16 cellular contexts compared by ENCODE assay signal in genomic region chr1:219794085-219794743, GRCh38.
DNase-seq lines count a peak whose midpoint lies in the region; ATAC-seq and TF ChIP-seq lines count a peak whose summit lies in the region.
"Had no signal": no experiment of that assay in that cellular context is flagged by ENCODE, and none has a peak within 500 bp of the region (broad histone marks: within the 10 kb centered on the region; RNA-seq: fewer than 3 reads in every experiment).

No MANE protein-coding gene starts in this region.

- intact Hi-C loops in activated T-helper 1 cell treated with anti-CD3 and anti-CD28 coated beads, Interleukin-12 subunit alpha, Interleukin-12 subunit beta, Interleukin-2, Interleukin-4 antibody, amounts not matched to agents 30 ng/mL and 10 ng/mL and 1 ng/mL, durations not matched to agents 14 hours and 24 hours and 36 hours (cut with micrococcal nuclease) = no loop called here

- DNase-seq in OCI-M1 (lab: John Stamatoyannopoulos, UW) (peak; percentile 83), HEK293T (ENCODE audit: extremely low spot score) (no peak), HFFc6 (no peak)
- DNase-seq in activated T-helper 1 cell treated with anti-CD3 and anti-CD28 coated beads, Interleukin-12 subunit alpha, Interleukin-12 subunit beta, Interleukin-2, Interleukin-4 antibody, amounts not matched to agents 30 ng/mL and 10 ng/mL and 1 ng/mL, durations not matched to agents 14 hours and 24 hours and 36 hours (ENCODE audit: low spot score) = no peak
- no peak for DNase-seq in stimulated activated CD4-positive, alpha-beta T cell treated with anti-CD3 and anti-CD28 coated beads, Interleukin-12 subunit alpha, Interleukin-12 subunit beta, amount 100 ng/mL, for 4 hours
- DNase-seq: activated CD8-positive, alpha-beta T cell treated with anti-CD3 and anti-CD28 coated beads for 36 hours; activated gamma-delta T cell; body of pancreas; effector CD4-positive, alpha-beta T cell; foreskin keratinocyte; immature natural killer cell; NCI-H510A treated with DMSO at 0.1 percent for 48 hours; stimulated activated CD4-positive, alpha-beta T cell treated with anti-CD3 and anti-CD28 coated beads, Interleukin-2, amount 100 ng/mL, for 24 hours had no signal

- CTCF ChIA-PET in HEK293T (lab: Yijun Ruan, JAX) = no interaction called here

- H3K4me3 Mint-ChIP-seq in activated T-helper 1 cell treated with anti-CD3 and anti-CD28 coated beads, Interleukin-12 subunit alpha, Interleukin-12 subunit beta, Interleukin-2, Interleukin-4 antibody, amounts not matched to agents 30 ng/mL and 10 ng/mL and 1 ng/mL, durations not matched to agents 14 hours and 24 hours and 36 hours = no peak overlapping the region
- no peak overlapping the region for H3K4me3 Mint-ChIP-seq in HFFc6
- H3K4me3 Mint-ChIP-seq: activated CD8-positive, alpha-beta T cell treated with anti-CD3 and anti-CD28 coated beads for 36 hours; immature natural killer cell had no signal

- peak; percentile 71 for ATAC-seq in GM18498 (IDR thresholded peaks at IDR 0.05; ENCODE audit: unreplicated experiment)
- ATAC-seq in GM19463 (IDR thresholded peaks at IDR 0.05; ENCODE audit: unreplicated experiment) = peak; percentile 55
- ATAC-seq in HG02973 (IDR thresholded peaks at IDR 0.05; ENCODE audit: unreplicated experiment) = peak; percentile 74
- ATAC-seq: activated CD8-positive, alpha-beta T cell treated with anti-CD3 and anti-CD28 coated beads for 36 hours; body of pancreas; foreskin keratinocyte had no signal

- H3K36me3 Mint-ChIP-seq in activated T-helper 1 cell treated with anti-CD3 and anti-CD28 coated beads, Interleukin-12 subunit alpha, Interleukin-12 subunit beta, Interleukin-2, Interleukin-4 antibody, amounts not matched to agents 30 ng/mL and 10 ng/mL and 1 ng/mL, durations not matched to agents 14 hours and 24 hours and 36 hours (ENCODE audit: low read depth) = no peaks in the 10 kb centered on the region
- no peaks in the 10 kb centered on the region for H3K36me3 Mint-ChIP-seq in HFFc6 (ENCODE audit: low read depth)
- H3K36me3 Mint-ChIP-seq: immature natural killer cell had no signal

- H3K27me3 Mint-ChIP-seq in activated T-helper 1 cell treated with anti-CD3 and anti-CD28 coated beads, Interleukin-12 subunit alpha, Interleukin-12 subunit beta, Interleukin-2, Interleukin-4 antibody, amounts not matched to agents 30 ng/mL and 10 ng/mL and 1 ng/mL, durations not matched to agents 14 hours and 24 hours and 36 hours (ENCODE audit: insufficient read depth) = peaks cover 2% of the 10 kb centered on the region
- H3K27me3 Mint-ChIP-seq in HFFc6 (ENCODE audit: insufficient read depth) = no peaks in the 10 kb centered on the region

- POLR2A ChIA-PET in HEK293T (lab: Yijun Ruan, JAX) = no interaction called here

- no peak overlapping the region for H3K27ac Mint-ChIP-seq in activated T-helper 1 cell treated with anti-CD3 and anti-CD28 coated beads, Interleukin-12 subunit alpha, Interleukin-12 subunit beta, Interleukin-2, Interleukin-4 antibody, amounts not matched to agents 30 ng/mL and 10 ng/mL and 1 ng/mL, durations not matched to agents 14 hours and 24 hours and 36 hours
- no peak overlapping the region for H3K27ac Mint-ChIP-seq in HFFc6
- H3K27ac Mint-ChIP-seq: activated CD8-positive, alpha-beta T cell treated with anti-CD3 and anti-CD28 coated beads for 36 hours; immature natural killer cell had no signal

- no peaks in the 10 kb centered on the region for H3K9me3 Mint-ChIP-seq in activated T-helper 1 cell treated with anti-CD3 and anti-CD28 coated beads, Interleukin-12 subunit alpha, Interleukin-12 subunit beta, Interleukin-2, Interleukin-4 antibody, amounts not matched to agents 30 ng/mL and 10 ng/mL and 1 ng/mL, durations not matched to agents 14 hours and 24 hours and 36 hours
- H3K9me3 Mint-ChIP-seq in HFFc6 = peaks cover 38% of the 10 kb centered on the region
- H3K9me3 Mint-ChIP-seq: activated CD8-positive, alpha-beta T cell treated with anti-CD3 and anti-CD28 coated beads for 36 hours had no signal

- H3K4me1 Mint-ChIP-seq in activated T-helper 1 cell treated with anti-CD3 and anti-CD28 coated beads, Interleukin-12 subunit alpha, Interleukin-12 subunit beta, Interleukin-2, Interleukin-4 antibody, amounts not matched to agents 30 ng/mL and 10 ng/mL and 1 ng/mL, durations not matched to agents 14 hours and 24 hours and 36 hours (ENCODE audit: low read depth) = no peaks in the 10 kb centered on the region
- H3K4me1 Mint-ChIP-seq in HFFc6 (ENCODE audit: low read depth) = no peaks in the 10 kb centered on the region; the same call in 1 of the 2 replicates
- H3K4me1 Mint-ChIP-seq: immature natural killer cell had no signal

- no peak for TF ChIP-seq CTCF in HFFc6 (IDR thresholded peaks at IDR 0.05)

TF ChIP-seq in HEK293T, 16 proteins besides CTCF, POLR2A, EP300 and RAD21:
- no peak for TF ChIP-seq LEF1 (IDR thresholded peaks at IDR 0.05; ENCODE audit: borderline replicate concordance)
- TF ChIP-seq FOXM1 (IDR thresholded peaks at IDR 0.05; ENCODE audit: borderline replicate concordance) = no peak
- TF ChIP-seq ZNF384 (IDR thresholded peaks at IDR 0.05) = no peak
- no peak for TF ChIP-seq SUZ12 (IDR thresholded peaks at IDR 0.05)
- no peak for TF ChIP-seq FOXA1 (IDR thresholded peaks at IDR 0.05)
- TF ChIP-seq L3MBTL2 (conservative IDR thresholded peaks at IDR 0.05) = no peak
- TF ChIP-seq ARNT (IDR thresholded peaks at IDR 0.05) = no peak
- no peak for TF ChIP-seq SP1 (IDR thresholded peaks at IDR 0.05)
- no peak for TF ChIP-seq HDGF (IDR thresholded peaks at IDR 0.05; ENCODE audit: borderline replicate concordance)
- no peak for TF ChIP-seq TARDBP (IDR thresholded peaks at IDR 0.05)
- no peak for TF ChIP-seq BHLHE40 (IDR thresholded peaks at IDR 0.05; ENCODE audit: borderline replicate concordance)
- no peak for TF ChIP-seq PKNOX1 (IDR thresholded peaks at IDR 0.05)
